In the genomic region with DNA sequence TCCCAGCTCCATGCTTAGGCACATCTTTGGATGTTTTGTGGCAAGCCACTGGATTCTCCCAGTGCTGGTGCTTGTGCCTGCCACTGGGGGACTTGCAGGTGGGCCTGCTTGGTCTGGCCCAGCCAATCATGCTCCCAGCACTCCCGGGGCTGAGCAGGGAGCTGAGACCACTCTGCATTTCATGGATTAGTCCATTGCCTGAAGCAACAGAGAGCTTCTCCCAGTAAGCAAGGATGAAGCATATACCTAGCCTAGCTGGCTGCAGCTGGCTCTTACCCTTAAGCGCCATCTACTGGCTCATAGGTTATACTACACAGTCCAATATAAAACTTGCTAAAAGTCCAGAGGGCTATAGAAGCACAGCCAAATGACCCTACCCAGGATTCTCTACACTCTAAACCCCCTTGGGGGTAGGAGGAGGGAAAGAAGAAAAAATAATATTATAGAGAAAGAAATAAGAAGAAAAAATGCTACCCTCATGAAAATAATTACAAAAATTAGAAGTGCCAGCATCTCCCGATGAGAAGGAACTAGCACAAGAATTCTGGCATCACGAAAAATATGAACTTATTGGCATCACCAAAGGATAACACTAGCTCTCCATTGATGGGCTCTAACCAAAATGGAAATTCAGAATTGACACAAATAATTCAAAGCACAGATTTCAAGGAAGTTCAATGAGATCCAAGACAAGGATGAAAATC, we compare ENCODE assay signal across 8 cellular contexts.
DNase-seq lines count a peak whose midpoint lies in the region; ATAC-seq and TF ChIP-seq lines count a peak whose summit lies in the region.

No MANE protein-coding gene starts in this region.

- H3K9me3 ChIP-seq in AG04450 (ENCODE audit: control insufficient read depth, insufficient read depth, low read length) = peaks cover 15% of the 10 kb centered on the region

- CTCF ChIA-PET in AG04450 (lab: Charles Lee) = interaction anchor here (0.5 to 4.1 kb wide), 21 partner anchors 9 to 1049 kb away, joined by 3 to 34 read pairs (median 4); a partner anchor contains a TSS

- H3K27me3 ChIP-seq in AG04450 (ENCODE audit: control insufficient read depth, insufficient read depth, low read length) = no peaks in the 10 kb centered on the region

- DNase-seq in AG04450 (ENCODE audit: low read depth, low spot score) (peak; percentile 15), NCI-H146 treated with DMSO at 0.1 percent for 48 hours (lab: John Stamatoyannopoulos, UW; ENCODE audit: unreplicated experiment) (peak; percentile 2), iPS-NIHi11 (ENCODE audit: low spot score) (peak; percentile 52), C1 segment of cervical spinal cord (lab: John Stamatoyannopoulos, UW) (no peak)
- no peak for DNase-seq in stimulated activated CD4-positive, alpha-beta T cell treated with anti-CD3 and anti-CD28 coated beads, Interleukin-4, amount 100 ng/mL, for 1 hour

- H3K27ac ChIP-seq in AG04450 (ENCODE audit: low read depth, low read length) = no peak overlapping the region

- POLR2A ChIA-PET in AG04450 (lab: Yijun Ruan, JAX) = no interaction called here

- ATAC-seq in GM18499 (IDR thresholded peaks at IDR 0.05; ENCODE audit: insufficient read depth, unreplicated experiment) (peak; percentile 80), HG02885 (IDR thresholded peaks at IDR 0.05; ENCODE audit: poor library complexity, unreplicated experiment) (peak; percentile 99)

- H3K4me3 ChIP-seq in AG04450 (ENCODE audit: low read depth, low read length) (no peak overlapping the region), WI38 (ENCODE audit: low read depth, low read length) (no peak overlapping the region)

- peak; percentile 75 for TF ChIP-seq CTCF in AG04450 (IDR thresholded peaks at IDR 0.05; ENCODE audit: low read depth, low read length)
- TF ChIP-seq CTCF in WI38 (IDR thresholded peaks at IDR 0.05; ENCODE audit: low read depth, low read length) = peak; percentile 72

Comparison
In these comparisons a context has a peak if more than half of its experiments do, and no peak if none do; other contexts are left out.
1. DNase-seq: peak in AG04450 (single experiment), NCI-H146 treated with DMSO at 0.1 percent for 48 hours (single experiment) and iPS-NIHi11 (single experiment); none in stimulated activated CD4-positive, alpha-beta T cell treated with anti-CD3 and anti-CD28 coated beads, Interleukin-4, amount 100 ng/mL, for 1 hour (single experiment) and C1 segment of cervical spinal cord (0 of 14).